16 cellular contexts compared by ENCODE assay signal in genomic region chr7:18290865-18291264, GRCh38.
DNase-seq lines count a peak whose midpoint lies in the region; ATAC-seq lines count a peak whose summit lies in the region.
"Had no signal": no experiment of that assay in that cellular context is flagged by ENCODE, and none has a peak within 500 bp of the region (broad histone marks: within the 10 kb centered on the region; RNA-seq: fewer than 3 reads in every experiment).

No MANE protein-coding gene starts in this region.

- H3K9me3 ChIP-seq in adipocyte (ENCODE audit: control insufficient read depth, low read length): no peaks in the 10 kb centered on the region
- H3K9me3 ChIP-seq: prostate gland had no signal

- H3K27me3 ChIP-seq in adipocyte (replicated peaks; ENCODE audit: control insufficient read depth, insufficient read depth, low read length): no peaks in the 10 kb centered on the region

- DNase-seq in adipocyte (ENCODE audit: low read depth) (peak; percentile 44), substantia nigra (lab: John Stamatoyannopoulos, UW) (no peak), OCI-M2 (lab: John Stamatoyannopoulos, UW; ENCODE audit: unreplicated experiment) (no peak)
- DNase-seq: activated CD8-positive, alpha-beta memory T cell treated with anti-CD3 and anti-CD28 coated beads, Interleukin-2, amount 50 U/mL, for 4 hours; cerebellar nuclear complex; GDM1; glutamatergic neuron; H9; NCI-H2171 treated with DMSO at 0.1 percent for 48 hours had no signal

- H3K9ac ChIP-seq in adipocyte (ENCODE audit: low read length): no peak overlapping the region

- H3K4me3 ChIP-seq in GM08714 (ENCODE audit: low read length) (peak overlapping the region; percentile 31; the same call in 1 of the 2 replicates), adipocyte (ENCODE audit: low read length) (no peak overlapping the region), skin epidermis (peak overlapping the region in 4 of 7 experiments; percentile 5 to 13 (median 12))
- H3K4me3 ChIP-seq: prostate gland had no signal

- H3K27ac ChIP-seq in skin epidermis (peak overlapping the region in 1 of 21 experiments; percentile 58), substantia nigra (ENCODE audit: low read depth, low read length, poor library complexity, severe bottlenecking) (no peak overlapping the region)

- H3K4me1 ChIP-seq in adipocyte (ENCODE audit: control insufficient read depth, insufficient read depth, low read length): peaks cover 4% of the 10 kb centered on the region
- H3K4me1 ChIP-seq: prostate gland had no signal

- H3K36me3 ChIP-seq in adipocyte (ENCODE audit: control insufficient read depth, insufficient read depth, low read length, severe bottlenecking): no peaks in the 10 kb centered on the region
- H3K36me3 ChIP-seq: prostate gland had no signal

- ATAC-seq in HG03175 (IDR thresholded peaks at IDR 0.05; ENCODE audit: unreplicated experiment) (peak; percentile 39), GM21619 (IDR thresholded peaks at IDR 0.05; ENCODE audit: unreplicated experiment) (no peak)
- ATAC-seq: SK-N-SH treated with all-trans-retinoic acid at 6 μM for 48 hours, WTC11 had no signal
